Comparison of ENCODE assay signal across 2 cellular contexts in the genomic region with DNA sequence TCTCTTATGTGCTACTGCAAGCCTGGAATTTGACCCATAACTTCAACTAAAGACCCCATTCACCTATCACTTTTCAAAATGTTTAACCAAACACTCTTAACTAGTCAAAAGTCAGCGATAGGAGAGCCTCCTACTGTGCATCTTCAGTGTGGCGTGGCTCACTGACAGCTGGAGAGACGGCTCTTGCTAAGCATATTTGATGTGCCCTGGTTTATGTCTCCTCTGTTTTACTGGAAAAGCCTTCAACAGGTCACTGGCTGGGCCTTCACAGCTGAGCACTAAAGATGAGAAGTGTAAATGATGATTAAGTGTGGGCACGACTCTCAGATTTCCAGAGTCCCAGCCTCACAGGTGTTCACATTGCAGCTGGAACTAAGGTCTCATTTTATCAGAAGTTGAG.
TF ChIP-seq lines count a peak whose summit lies in the region.

No MANE protein-coding gene starts in this region.

TF ChIP-seq in HEK293T, 16 proteins besides CTCF, POLR2A, EP300 and RAD21:
- TF ChIP-seq, protein P1, sequence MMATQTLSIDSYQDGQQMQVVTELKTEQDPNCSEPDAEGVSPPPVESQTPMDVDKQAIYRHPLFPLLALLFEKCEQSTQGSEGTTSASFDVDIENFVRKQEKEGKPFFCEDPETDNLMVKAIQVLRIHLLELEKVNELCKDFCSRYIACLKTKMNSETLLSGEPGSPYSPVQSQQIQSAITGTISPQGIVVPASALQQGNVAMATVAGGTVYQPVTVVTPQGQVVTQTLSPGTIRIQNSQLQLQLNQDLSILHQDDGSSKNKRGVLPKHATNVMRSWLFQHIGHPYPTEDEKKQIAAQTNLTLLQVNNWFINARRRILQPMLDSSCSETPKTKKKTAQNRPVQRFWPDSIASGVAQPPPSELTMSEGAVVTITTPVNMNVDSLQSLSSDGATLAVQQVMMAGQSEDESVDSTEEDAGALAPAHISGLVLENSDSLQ (IDR thresholded peaks at IDR 0.05) = peak; percentile 74
- TF ChIP-seq CTBP1 (IDR thresholded peaks at IDR 0.05; ENCODE audit: borderline replicate concordance) = peak; percentile 65; the same call in 1 of the 2 replicates
- no peak for TF ChIP-seq FOXM1 (IDR thresholded peaks at IDR 0.05; ENCODE audit: borderline replicate concordance)

TF ChIP-seq in K562, 482 proteins besides CTCF, POLR2A, EP300 and RAD21:
- TF ChIP-seq HMG20B (CRISPR knock-in tag; IDR thresholded peaks at IDR 0.05) = no peak
- no peak for TF ChIP-seq TGIF2 (CRISPR knock-in tag; IDR thresholded peaks at IDR 0.05)
